In the genomic region with DNA sequence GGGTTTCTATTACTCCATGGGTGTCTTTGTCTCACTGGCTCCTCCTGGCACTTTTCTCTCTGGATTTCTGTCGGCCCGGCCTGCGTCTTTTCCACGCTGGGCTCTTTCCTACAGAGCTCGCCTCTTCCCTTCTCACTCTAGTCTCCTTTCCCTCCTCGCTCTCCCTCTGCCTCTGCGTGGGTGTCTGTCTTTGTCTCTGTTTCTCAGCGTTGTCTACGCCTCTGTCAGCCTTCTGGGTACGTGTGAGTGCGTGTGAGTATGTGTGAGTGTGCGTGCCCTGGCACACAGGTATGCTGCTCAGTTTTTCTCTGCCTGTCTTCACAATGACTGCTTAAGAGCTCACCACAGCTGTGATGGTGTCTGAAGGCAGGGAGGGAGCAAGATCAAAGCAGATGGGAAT, we compare ENCODE assay signal across 21 cellular contexts.
DNase-seq lines count a peak whose midpoint lies in the region; ATAC-seq and TF ChIP-seq lines count a peak whose summit lies in the region.
"Had no signal": no experiment of that assay in that cellular context is flagged by ENCODE, and none has a peak within 500 bp of the region (broad histone marks: within the 10 kb centered on the region; RNA-seq: fewer than 3 reads in every experiment).

No MANE protein-coding gene starts in this region.

- no peaks in the 10 kb centered on the region for H3K27me3 Mint-ChIP-seq in nephron (ENCODE audit: low read depth)
- H3K27me3 Mint-ChIP-seq: progenitor cell of endocrine pancreas had no signal

- H3K9me3 ChIP-seq in cardiac muscle cell (ENCODE audit: low read depth) (no peaks in the 10 kb centered on the region), left ventricle myocardium inferior (replicated peaks) (no peaks in the 10 kb centered on the region), BE2C (no peaks in the 10 kb centered on the region)
- H3K9me3 ChIP-seq: body of pancreas, spleen, tibial nerve had no signal

- peaks cover 23% of the 10 kb centered on the region for H3K4me1 ChIP-seq in cardiac muscle cell (ENCODE audit: low read depth)
- H3K4me1 ChIP-seq in left ventricle myocardium inferior: peaks cover 63% of the 10 kb centered on the region
- H3K4me1 ChIP-seq in BE2C: no peaks in the 10 kb centered on the region

- H3K27me3 ChIP-seq in cardiac muscle cell: no peaks in the 10 kb centered on the region
- no peaks in the 10 kb centered on the region for H3K27me3 ChIP-seq in left ventricle myocardium inferior (ENCODE audit: low read depth)
- H3K27me3 ChIP-seq in BE2C: no peaks in the 10 kb centered on the region
- H3K27me3 ChIP-seq: body of pancreas, spleen, tibial nerve had no signal

- ATAC-seq in GM18520 (IDR thresholded peaks at IDR 0.05; ENCODE audit: unreplicated experiment) (no peak), HG03139 (IDR thresholded peaks at IDR 0.05; ENCODE audit: unreplicated experiment) (no peak)
- ATAC-seq: body of pancreas, HCT116, left lobe of liver had no signal

- H3K27ac ChIP-seq in cardiac muscle cell (peak overlapping the region; percentile 36), left ventricle myocardium inferior (replicated peaks) (no peak overlapping the region)
- H3K27ac ChIP-seq: body of pancreas, spleen had no signal

- H3K4me3 Mint-ChIP-seq in nephron: peak overlapping the region in 2 of 3 experiments; percentile 6 to 50
- H3K4me3 Mint-ChIP-seq: CD4-positive, alpha-beta memory T cell; stimulated activated effector memory CD8-positive, alpha-beta T cell treated with anti-CD3 and anti-CD28 coated beads, Interleukin-12 subunit alpha, Interleukin-12 subunit beta, amount 100 ng/mL, for 72 hours had no signal

- no peak for TF ChIP-seq CTCF in cardiac muscle cell (IDR thresholded peaks at IDR 0.05; ENCODE audit: low read depth, low read length)
- TF ChIP-seq CTCF in left ventricle myocardium inferior (IDR thresholded peaks at IDR 0.05; ENCODE audit: borderline replicate concordance): no peak
- TF ChIP-seq CTCF in epithelial cell of esophagus (IDR thresholded peaks at IDR 0.05; ENCODE audit: insufficient read depth, low read depth, low read length, missing control alignments): no peak
- no peak for TF ChIP-seq CTCF in nephron (IDR thresholded peaks at IDR 0.05; ENCODE audit: unreplicated experiment in 3 of 3)
- no peak for TF ChIP-seq CTCF in BE2C (IDR thresholded peaks at IDR 0.05; ENCODE audit: low read depth, low read length)

- intact Hi-C loops in left ventricle myocardium inferior (cut with micrococcal nuclease): no loop called here

- peaks cover 27% of the 10 kb centered on the region for H3K36me3 Mint-ChIP-seq in nephron (ENCODE audit: low read depth)
- H3K36me3 Mint-ChIP-seq: CD4-positive, alpha-beta memory T cell; stimulated activated effector memory CD8-positive, alpha-beta T cell treated with anti-CD3 and anti-CD28 coated beads, Interleukin-12 subunit alpha, Interleukin-12 subunit beta, amount 100 ng/mL, for 72 hours had no signal

- H3K9me3 Mint-ChIP-seq in nephron: no peaks in the 10 kb centered on the region
- H3K9me3 Mint-ChIP-seq: stimulated activated effector memory CD8-positive, alpha-beta T cell treated with anti-CD3 and anti-CD28 coated beads, Interleukin-12 subunit alpha, Interleukin-12 subunit beta, amount 100 ng/mL, for 72 hours had no signal

- H3K36me3 ChIP-seq in cardiac muscle cell (no peaks in the 10 kb centered on the region), left ventricle myocardium inferior (no peaks in the 10 kb centered on the region), BE2C (no peaks in the 10 kb centered on the region)
- H3K36me3 ChIP-seq: spleen had no signal

- no peak for DNase-seq in cardiac muscle cell (ENCODE audit: low read depth in 1 of 2, low spot score in 1 of 2)
- no peak for DNase-seq in left ventricle myocardium inferior
- DNase-seq in epithelial cell of esophagus (ENCODE audit: low read depth): peak; percentile 31
- DNase-seq in UCSD-AML1 (lab: John Stamatoyannopoulos, UW; ENCODE audit: unreplicated experiment): no peak
- DNase-seq in BE2C: no peak
- DNase-seq: activated CD4-positive, alpha-beta T cell treated with anti-CD3 and anti-CD28 coated beads, Interleukin-2, amount 50 U/mL, for 1 hour; activated naive CD4-positive, alpha-beta T cell treated with Interleukin-2 at 50 U/mL for 16 hours; activated T-cell treated with anti-CD3 and anti-CD28 coated beads for 4 hours; body of pancreas; CD4-positive, alpha-beta memory T cell; DMS53; Kasumi-1 had no signal

- peaks cover 66% of the 10 kb centered on the region for H3K4me1 Mint-ChIP-seq in nephron
- H3K4me1 Mint-ChIP-seq: CD4-positive, alpha-beta memory T cell; stimulated activated effector memory CD8-positive, alpha-beta T cell treated with anti-CD3 and anti-CD28 coated beads, Interleukin-12 subunit alpha, Interleukin-12 subunit beta, amount 100 ng/mL, for 72 hours had no signal

- H3K4me3 ChIP-seq in cardiac muscle cell (no peak overlapping the region), left ventricle myocardium inferior (no peak overlapping the region), epithelial cell of esophagus (ENCODE audit: low read length) (no peak overlapping the region), BE2C (ENCODE audit: low read depth, low read length) (no peak overlapping the region)
- H3K4me3 ChIP-seq: body of pancreas, spleen, tibial nerve had no signal

- H3K27ac Mint-ChIP-seq in nephron: peak overlapping the region; percentile 39 to 87 (median 86)
- H3K27ac Mint-ChIP-seq: CD4-positive, alpha-beta memory T cell; stimulated activated effector memory CD8-positive, alpha-beta T cell treated with anti-CD3 and anti-CD28 coated beads, Interleukin-12 subunit alpha, Interleukin-12 subunit beta, amount 100 ng/mL, for 72 hours had no signal
